In the genomic region with DNA sequence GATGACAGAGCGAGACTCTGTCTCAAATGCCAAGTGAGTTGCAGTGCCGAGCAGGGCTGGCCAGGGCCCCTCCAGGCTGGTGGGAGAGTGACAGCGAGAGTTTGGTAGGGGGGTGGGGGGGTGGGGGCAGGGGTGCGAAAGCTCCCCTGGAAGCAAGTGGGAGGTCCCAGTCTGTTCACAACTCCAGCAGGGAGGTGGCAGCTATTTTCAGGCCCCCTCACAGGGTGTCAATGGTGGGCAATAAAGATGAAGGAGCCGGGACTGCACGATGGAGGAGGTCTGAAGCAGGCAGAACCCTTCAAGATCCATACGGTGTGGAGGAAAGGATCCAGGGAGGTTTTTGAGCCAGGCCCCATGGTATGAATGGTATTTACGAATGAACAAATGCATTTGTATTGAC, we compare ENCODE assay signal across 18 cellular contexts.
"Had no signal": no experiment of that assay in that cellular context is flagged by ENCODE, and none has a peak within 500 bp of the region (broad histone marks: within the 10 kb centered on the region; RNA-seq: fewer than 3 reads in every experiment).

No MANE protein-coding gene starts in this region.

- H3K27ac ChIP-seq: coronary artery, esophagus muscularis mucosa, foreskin keratinocyte, gastroesophageal sphincter, heart right ventricle, left lung had no signal

- H3K4me1 ChIP-seq: esophagus muscularis mucosa, foreskin keratinocyte, gastroesophageal sphincter, heart right ventricle, left lung had no signal

- DNase-seq: dermis blood vessel endothelial cell; dorsolateral prefrontal cortex; effector CD8-positive, alpha-beta T cell; effector memory CD8-positive, alpha-beta T cell; foreskin keratinocyte; heart right ventricle; hippocampal formation; left cardiac atrium; left ventricle myocardium superior; mammary epithelial cell; mesendoderm; midbrain; naive thymus-derived CD4-positive, alpha-beta T cell had no signal

- H3K9me3 ChIP-seq: esophagus muscularis mucosa, gastroesophageal sphincter, heart right ventricle, left lung had no signal

- H3K36me3 ChIP-seq: esophagus muscularis mucosa, gastroesophageal sphincter, heart right ventricle, left lung had no signal

- H3K27me3 ChIP-seq: dorsolateral prefrontal cortex, esophagus muscularis mucosa, foreskin keratinocyte, gastroesophageal sphincter, heart right ventricle, left lung had no signal

- H3K4me3 ChIP-seq: coronary artery, dorsolateral prefrontal cortex, esophagus muscularis mucosa, gastroesophageal sphincter, heart right ventricle, left lung, lung had no signal
